In genomic region chr2:108935231-108935863, GRCh38 we compare ENCODE assay signal across 22 cellular contexts. TPM values are rescaled to one million over a fixed set of nuclear protein-coding genes. Genes with fewer than 3 reads are reported as not detected.
DNase-seq lines count a peak whose midpoint lies in the region; ATAC-seq, FAIRE-seq and TF ChIP-seq lines count a peak whose summit lies in the region.
"Had no signal": no experiment of that assay in that cellular context is flagged by ENCODE, and none has a peak within 500 bp of the region (broad histone marks: within the 10 kb centered on the region; RNA-seq: fewer than 3 reads in every experiment).

No MANE protein-coding gene starts in this region.

- H3K36me3 ChIP-seq in esophagus squamous epithelium, result no peaks in the 10 kb centered on the region
- no peaks in the 10 kb centered on the region for H3K36me3 ChIP-seq in small intestine (ENCODE audit: control insufficient read depth in 2 of 2, insufficient read depth in 2 of 2, low read length in 2 of 2)
- H3K36me3 ChIP-seq in effector memory CD4-positive, alpha-beta T cell (ENCODE audit: control insufficient read depth, insufficient read depth, low read length), result no peaks in the 10 kb centered on the region
- H3K36me3 ChIP-seq: heart left ventricle, upper lobe of left lung had no signal

- H3K9me3 ChIP-seq in esophagus squamous epithelium (no peaks in the 10 kb centered on the region), small intestine (ENCODE audit: control insufficient read depth, low read depth) (no peaks in the 10 kb centered on the region)
- H3K9me3 ChIP-seq in effector memory CD4-positive, alpha-beta T cell (ENCODE audit: control insufficient read depth, low read length), result no peaks in the 10 kb centered on the region
- H3K9me3 ChIP-seq: heart left ventricle, upper lobe of left lung had no signal

- DNase-seq in NCI-H146 (lab: John Stamatoyannopoulos, UW) (peak; percentile 20), NCI-H146 treated with DMSO at 0.1 percent for 48 hours (lab: John Stamatoyannopoulos, UW; ENCODE audit: unreplicated experiment) (no peak), NCI-H524 treated with DMSO at 0.1 percent for 48 hours (lab: John Stamatoyannopoulos, UW) (peak; percentile 68), esophagus squamous epithelium (lab: John Stamatoyannopoulos, UW) (no peak), small intestine (peak; percentile 50), AML-193 (lab: John Stamatoyannopoulos, UW) (no peak)
- no peak for DNase-seq in effector memory CD4-positive, alpha-beta T cell
- DNase-seq: 8988T; activated CD4-positive, alpha-beta T cell treated with anti-CD3 and anti-CD28 coated beads, Interleukin-2, amount 50 U/mL, for 1 hour; H9; heart left ventricle; Kasumi-1; NCI-H446 treated with DMSO at 0.1 percent for 48 hours; T-helper 9 cell; upper lobe of left lung had no signal

- no peak for TF ChIP-seq CTCF in esophagus squamous epithelium (IDR thresholded peaks at IDR 0.05)

- intact Hi-C loops in esophagus squamous epithelium (cut with DNase I), result no loop called here

- H3K4me3 ChIP-seq in esophagus squamous epithelium, result no peak overlapping the region
- no peak overlapping the region for H3K4me3 ChIP-seq in small intestine (ENCODE audit: low read depth in 1 of 2, low read length in 2 of 2)
- H3K4me3 ChIP-seq in effector memory CD4-positive, alpha-beta T cell (ENCODE audit: insufficient read depth, low read depth, low read length, poor library complexity, severe bottlenecking), result no peak overlapping the region
- H3K4me3 ChIP-seq: dorsolateral prefrontal cortex, heart left ventricle, skin epidermis, upper lobe of left lung had no signal

- peak overlapping the region; percentile 80 to 88 (median 86) for H3K27ac ChIP-seq in esophagus squamous epithelium
- no peak overlapping the region for H3K27ac ChIP-seq in small intestine (ENCODE audit: low read depth in 1 of 2, low read length in 1 of 2)
- H3K27ac ChIP-seq in effector memory CD4-positive, alpha-beta T cell (ENCODE audit: insufficient read depth, low read length, poor library complexity, severe bottlenecking), result no peak overlapping the region
- H3K27ac ChIP-seq: C4-2B, dorsolateral prefrontal cortex, upper lobe of left lung had no signal

- H3K4me1 ChIP-seq in esophagus squamous epithelium (peaks cover 21 to 57% (median 22%) of the 10 kb centered on the region in 3 donors), small intestine (ENCODE audit: control insufficient read depth in 2 of 2, insufficient read depth in 1 of 2, low read depth in 1 of 2, low read length in 1 of 2) (peaks cover 0 to 13% of the 10 kb centered on the region in 2 donors)
- peaks cover 8% of the 10 kb centered on the region for H3K4me1 ChIP-seq in effector memory CD4-positive, alpha-beta T cell (ENCODE audit: control insufficient read depth, insufficient read depth, low read length, poor library complexity, severe bottlenecking)
- H3K4me1 ChIP-seq: upper lobe of left lung had no signal

- ATAC-seq in GM21717 (IDR thresholded peaks at IDR 0.05; ENCODE audit: unreplicated experiment), result no peak

- TF ChIP-seq POLR2A in esophagus squamous epithelium (IDR thresholded peaks at IDR 0.05), result no peak

- FAIRE-seq in small intestine (lab: Jason Lieb, UNC), result no peak

- H3K27me3 ChIP-seq in esophagus squamous epithelium (no peaks in the 10 kb centered on the region), small intestine (ENCODE audit: control insufficient read depth in 2 of 2, insufficient read depth in 2 of 2, low read length in 2 of 2) (no peaks in the 10 kb centered on the region)
- no peaks in the 10 kb centered on the region for H3K27me3 ChIP-seq in effector memory CD4-positive, alpha-beta T cell (replicated peaks; ENCODE audit: control insufficient read depth, insufficient read depth, low read length, poor library complexity, severe bottlenecking)
- H3K27me3 ChIP-seq: upper lobe of left lung had no signal

- WGBS in esophagus squamous epithelium, 2 donors, result 52 to 71% methylated on average over 6 of the region's 6 CpGs
- 28 to 61% (median 42%) methylated on average over 6 of the region's 6 CpGs for WGBS in small intestine, 3 donors

RNA-seq across cellular contexts. Expression of gene EDAR, which starts 53.7 kb away (rescaled TPM):
- total RNA-seq in esophagus squamous epithelium, result 1 to 10 TPM; 3.9 to 5.3 (median 4.4) TPM
- polyA plus RNA-seq in small intestine, result under 1 TPM in 1 of 3 donors, not detected in 2; 0.09 TPM
- total RNA-seq: H9, mesenteric fat pad, omental fat pad, SK-MEL-5 had no signal

Comparison
In these comparisons a context has a peak if more than half of its experiments do, and no peak if none do; other contexts are left out.
1. DNase-seq: peak in NCI-H146 (single experiment), NCI-H524 treated with DMSO at 0.1 percent for 48 hours (single experiment) and small intestine (single experiment); none in NCI-H146 treated with DMSO at 0.1 percent for 48 hours (single experiment), esophagus squamous epithelium (single experiment), AML-193 (0 of 2) and effector memory CD4-positive, alpha-beta T cell (0 of 3).
2. H3K27ac ChIP-seq: peak in esophagus squamous epithelium (4 of 4); none in small intestine (0 of 2) and effector memory CD4-positive, alpha-beta T cell (single experiment).